ENCODE assay signal across 1 cellular context in genomic region chr20:4998160-4998651, GRCh38.
TF ChIP-seq lines count a peak whose summit lies in the region.

No MANE protein-coding gene starts in this region.

TF ChIP-seq in GM12878, 131 proteins besides CTCF, POLR2A, EP300 and RAD21 (continued from another document):
- TF ChIP-seq RELB (IDR thresholded peaks at IDR 0.05; ENCODE audit: low read depth) (peak; percentile 68; the same call in 1 of the 2 replicates), MAX (IDR thresholded peaks at IDR 0.05; ENCODE audit: low read depth, low read length) (no peak), IRF5 (IDR thresholded peaks at IDR 0.05; ENCODE audit: borderline replicate concordance) (no peak), CUX1 (IDR thresholded peaks at IDR 0.05; ENCODE audit: insufficient replicate concordance, low read depth, low read length) (no peak), WRNIP1 (IDR thresholded peaks at IDR 0.05; ENCODE audit: borderline replicate concordance, low read depth, low read length) (no peak), BACH1 (IDR thresholded peaks at IDR 0.05; ENCODE audit: borderline replicate concordance) (no peak)
